Comparison of ENCODE assay signal across 20 cellular contexts in genomic region chr1:59113876-59114457, GRCh38.
"Had no signal": no experiment of that assay in that cellular context is flagged by ENCODE, and none has a peak within 500 bp of the region (broad histone marks: within the 10 kb centered on the region; RNA-seq: fewer than 3 reads in every experiment).

No MANE protein-coding gene starts in this region.

- H2AFZ ChIP-seq: hepatocyte had no signal

- FAIRE-seq: keratinocyte, pancreas, TTC549 had no signal

- H3K36me3 ChIP-seq: brain microvascular endothelial cell, esophagus squamous epithelium, pancreas, sigmoid colon, thoracic aorta had no signal

- H3K9me3 ChIP-seq: esophagus squamous epithelium, mucosa of descending colon, pancreas, sigmoid colon, thoracic aorta had no signal

- H3K27ac ChIP-seq: brain microvascular endothelial cell, esophagus squamous epithelium, hepatocyte, sigmoid colon, thoracic aorta had no signal

- H3K79me2 ChIP-seq: hepatocyte had no signal

- DNase-seq: activated B cell treated with CpG ODN at 0.5 μM for 24 hours; activated CD4-positive, alpha-beta T cell treated with anti-CD3 and anti-CD28 coated beads, Interleukin-2, amount 10 ng/mL, durations not matched to agents 24 days and 14 days; activated CD8-positive, alpha-beta memory T cell treated with anti-CD3 and anti-CD28 coated beads, Interleukin-2, amount 50 U/mL, for 4 hours; activated CD8-positive, alpha-beta T cell treated with anti-CD3 and anti-CD28 coated beads, Interleukin-2, amount 10 ng/mL, durations not matched to agents 7 days and 5 days; activated gamma-delta T cell treated with Interleukin-2 at 50 U/mL for 16 hours; activated T-cell treated with anti-CD3 and anti-CD28 coated beads, Interleukin-2, amount 50 U/mL, for 72 hours; amniotic stem cell; brain microvascular endothelial cell; cortex of kidney; effector CD4-positive, alpha-beta T cell; esophagus squamous epithelium; mucosa of descending colon; naive thymus-derived CD4-positive, alpha-beta T cell; pancreas; sigmoid colon; stimulated activated CD4-positive, alpha-beta T cell treated with anti-CD3 and anti-CD28 coated beads, Interleukin-2, amount 100 ng/mL, for 24 hours had no signal

- H3K4me3 ChIP-seq: esophagus squamous epithelium, hepatocyte, mucosa of descending colon, pancreas, sigmoid colon, thoracic aorta had no signal

- H3K4me1 ChIP-seq: sigmoid colon had no signal

- H3K4me2 ChIP-seq: hepatocyte had no signal

- H3K27me3 ChIP-seq: brain microvascular endothelial cell, esophagus squamous epithelium, hepatocyte, pancreas, sigmoid colon had no signal
